8 cellular contexts compared by ENCODE assay signal in genomic region chr2:24084386-24085375, GRCh38. TPM values are rescaled to one million over a fixed set of nuclear protein-coding genes. Genes with fewer than 3 reads are reported as not detected.
DNase-seq lines count a peak whose midpoint lies in the region; ATAC-seq and TF ChIP-seq lines count a peak whose summit lies in the region.

Gene TP53I3 (minus strand): TSS chr2:24084834. CDS start chr2:24084326, 508 bp downstream.

- no peaks in the 10 kb centered on the region for H3K9me3 Mint-ChIP-seq in activated naive CD8-positive, alpha-beta T cell (ENCODE audit: low read depth)
- H3K9me3 Mint-ChIP-seq in glutamatergic neuron (ENCODE audit: unreplicated experiment) (peaks cover 7% of the 10 kb centered on the region), osteocyte (ENCODE audit: unreplicated experiment) (no peaks in the 10 kb centered on the region)

- peak within 1 kb of the TSS; percentile 86 for H3K4me3 Mint-ChIP-seq in activated naive CD8-positive, alpha-beta T cell
- H3K4me3 Mint-ChIP-seq in glutamatergic neuron (ENCODE audit: unreplicated experiment) (peak within 1 kb of the TSS; percentile 95), osteocyte (ENCODE audit: unreplicated experiment) (peak within 1 kb of the TSS; percentile 93)

- H3K27me3 ChIP-seq in GM06990 (replicated peaks; ENCODE audit: control insufficient read depth, insufficient read depth, low read length) (no peaks in the 10 kb centered on the region), MG63 (no peaks in the 10 kb centered on the region), thoracic aorta (replicated peaks; ENCODE audit: insufficient read depth) (no peaks in the 10 kb centered on the region)

- no peaks in the 10 kb centered on the region for H3K27me3 Mint-ChIP-seq in activated naive CD8-positive, alpha-beta T cell
- H3K27me3 Mint-ChIP-seq in glutamatergic neuron (ENCODE audit: unreplicated experiment) (peaks cover 9% of the 10 kb centered on the region), osteocyte (ENCODE audit: unreplicated experiment) (no peaks in the 10 kb centered on the region)

- no peak within 1 kb of the TSS for H3K27ac ChIP-seq in SK-N-MC
- H3K27ac ChIP-seq in thoracic aorta, result peak within 1 kb of the TSS; percentile 81 to 87

- DNase-seq in GM06990 (ENCODE audit: extremely low read depth, insufficient read length), result peak; percentile 88
- peak; percentile 88 for DNase-seq in HCEC 1CT
- DNase-seq in MG63, result peak; percentile 88
- DNase-seq in SK-N-MC (ENCODE audit: low read depth, low spot score), result no peak
- peak; percentile 96 for DNase-seq in glutamatergic neuron
- peak; percentile 98 for DNase-seq in osteocyte (ENCODE audit: extremely low spot score, unreplicated experiment)
- DNase-seq in thoracic aorta (ENCODE audit: low spot score), result peak; percentile 47

- peaks cover 3% of the 10 kb centered on the region for H3K36me3 Mint-ChIP-seq in activated naive CD8-positive, alpha-beta T cell
- H3K36me3 Mint-ChIP-seq in glutamatergic neuron (ENCODE audit: unreplicated experiment) (no peaks in the 10 kb centered on the region), osteocyte (ENCODE audit: unreplicated experiment) (peaks cover 15% of the 10 kb centered on the region)

- H3K4me1 ChIP-seq in thoracic aorta (ENCODE audit: control insufficient read depth in 1 of 2, low read depth in 2 of 2), result peaks cover 7 to 19% of the 10 kb centered on the region in 2 donors

- peak within 1 kb of the TSS; percentile 77 for H3K4me3 ChIP-seq in GM06990 (replicated peaks; ENCODE audit: low read depth, low read length)
- peak within 1 kb of the TSS; percentile 61 for H3K4me3 ChIP-seq in MG63
- H3K4me3 ChIP-seq in SK-N-MC, result peak within 1 kb of the TSS; percentile 80
- peak within 1 kb of the TSS; percentile 74 for H3K4me3 ChIP-seq in thoracic aorta

- peaks cover 11% of the 10 kb centered on the region for H3K4me1 Mint-ChIP-seq in activated naive CD8-positive, alpha-beta T cell (ENCODE audit: low read depth)
- peaks cover 13% of the 10 kb centered on the region for H3K4me1 Mint-ChIP-seq in glutamatergic neuron (ENCODE audit: low read depth, unreplicated experiment)
- peaks cover 20% of the 10 kb centered on the region for H3K4me1 Mint-ChIP-seq in osteocyte (ENCODE audit: unreplicated experiment)

- H3K36me3 ChIP-seq in GM06990 (ENCODE audit: control insufficient read depth, insufficient read depth, low read length), result peaks cover 3% of the 10 kb centered on the region
- no peaks in the 10 kb centered on the region; the same call in 1 of the 2 replicates for H3K36me3 ChIP-seq in MG63
- H3K36me3 ChIP-seq in SK-N-MC (ENCODE audit: insufficient read depth, low read length), result no peaks in the 10 kb centered on the region
- H3K36me3 ChIP-seq in thoracic aorta, result peaks cover 7% of the 10 kb centered on the region

- H3K9ac ChIP-seq in SK-N-MC (ENCODE audit: insufficient read length), result peak within 1 kb of the TSS; percentile 84

- H3K9me3 ChIP-seq in MG63 (no peaks in the 10 kb centered on the region), SK-N-MC (ENCODE audit: low read depth, low read length) (no peaks in the 10 kb centered on the region), thoracic aorta (no peaks in the 10 kb centered on the region)

- no peak within 1 kb of the TSS for H3K27ac Mint-ChIP-seq in activated naive CD8-positive, alpha-beta T cell
- peak within 1 kb of the TSS; percentile 98 for H3K27ac Mint-ChIP-seq in glutamatergic neuron (ENCODE audit: unreplicated experiment)
- peak within 1 kb of the TSS; percentile 95 for H3K27ac Mint-ChIP-seq in osteocyte (ENCODE audit: unreplicated experiment)

- ATAC-seq in thoracic aorta (ENCODE audit: insufficient number of reproducible peaks, low FRiP score, low read depth), result peak; percentile 88

- TF ChIP-seq CTCF in GM06990 (IDR thresholded peaks at IDR 0.05; ENCODE audit: insufficient read depth, low read length, poor library complexity, severe bottlenecking), result peak; percentile 28
- peak; percentile 99 for TF ChIP-seq CTCF in glutamatergic neuron (IDR thresholded peaks at IDR 0.05; ENCODE audit: partially characterized antibody, unreplicated experiment)
- peak; percentile 99 for TF ChIP-seq CTCF in osteocyte (IDR thresholded peaks at IDR 0.05)
- peak; percentile 98 for TF ChIP-seq CTCF in thoracic aorta (IDR thresholded peaks at IDR 0.05)

RNA-seq across cellular contexts. Expression of gene TP53I3, which starts in this region (rescaled TPM):
- 5.0 and 6.5 TPM in 2 replicates for total RNA-seq in MG63 (2014; rRNA removed; shearing (Covaris generic); ENCODE audit: low replicate concordance)
- total RNA-seq in glutamatergic neuron (ENCODE audit: unreplicated experiment) (38.0 TPM), osteocyte (44.4 and 45.9 TPM in 2 replicates), thoracic aorta (10 to 100 TPM in 1 of 2 donors, 1 to 10 TPM in 1; 3.1 to 13.0 TPM)

Comparison
In these comparisons a context has a peak if more than half of its experiments do, and no peak if none do; other contexts are left out.
1. CTCF ChIP-seq: peak in every context shown above with its lines; median percentile 99 in glutamatergic neuron; 99 in osteocyte; 98 in thoracic aorta; 28 in GM06990.